Comparison of ENCODE assay signal across 11 cellular contexts in the genomic region with DNA sequence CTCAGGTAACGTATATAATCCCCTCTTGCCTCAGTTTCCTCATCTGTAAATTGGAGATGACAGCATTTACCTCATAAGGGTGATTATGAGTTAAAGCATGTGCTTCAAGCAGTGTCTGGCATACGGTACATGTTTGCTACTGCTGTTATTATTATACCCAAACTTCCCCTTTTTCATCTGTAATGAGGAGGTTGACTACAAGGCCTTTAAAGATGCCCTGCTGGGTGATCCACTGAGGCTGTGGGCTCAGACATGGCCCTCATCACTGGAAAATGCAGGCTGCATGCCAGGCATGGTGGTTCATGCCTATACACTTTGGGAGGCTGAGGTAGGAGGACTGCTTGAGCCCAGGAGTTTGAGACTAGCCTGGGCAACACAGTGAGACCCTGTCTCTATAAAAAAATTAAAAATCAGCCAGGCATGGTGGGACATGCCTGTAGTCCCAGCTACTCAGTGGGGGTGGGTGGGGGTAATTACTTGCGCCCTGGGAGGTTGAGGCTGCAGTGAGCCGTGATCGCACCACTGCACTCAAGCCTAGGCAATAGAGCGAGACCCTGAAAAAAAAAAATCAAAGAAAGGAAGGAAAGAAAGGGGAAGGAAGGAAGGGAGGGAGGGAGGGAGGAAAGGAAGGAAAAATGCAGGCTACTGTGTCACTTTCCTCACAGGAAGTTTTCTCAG. TPM values are rescaled to one million over a fixed set of nuclear protein-coding genes. Genes with fewer than 3 reads are reported as not detected.
DNase-seq lines count a peak whose midpoint lies in the region; ATAC-seq, FAIRE-seq and TF ChIP-seq lines count a peak whose summit lies in the region.
"Had no signal": no experiment of that assay in that cellular context is flagged by ENCODE, and none has a peak within 500 bp of the region (broad histone marks: within the 10 kb centered on the region; RNA-seq: fewer than 3 reads in every experiment).

No MANE protein-coding gene starts in this region.

- FAIRE-seq in RCC 7860 (lab: Jason Lieb, UNC): no peak

- no peak for TF ChIP-seq CTCF in heart left ventricle (IDR thresholded peaks at IDR 0.05)
- no peak for TF ChIP-seq CTCF in activated B cell treated with CpG ODN at 0.5 μM for 24 hours (IDR thresholded peaks at IDR 0.05)
- TF ChIP-seq CTCF in left lung (IDR thresholded peaks at IDR 0.05): no peak
- no peak for TF ChIP-seq CTCF in tibial nerve (IDR thresholded peaks at IDR 0.05)
- no peak for TF ChIP-seq CTCF in omental fat pad (IDR thresholded peaks at IDR 0.05)

- H3K27ac Mint-ChIP-seq in activated B cell treated with CpG ODN at 0.5 μM for 24 hours: peak overlapping the region; percentile 100
- H3K27ac Mint-ChIP-seq: brain had no signal

- H3K9me3 Mint-ChIP-seq in activated B cell treated with CpG ODN at 0.5 μM for 24 hours: no peaks in the 10 kb centered on the region

- peaks cover 76% of the 10 kb centered on the region for H3K4me1 Mint-ChIP-seq in activated B cell treated with CpG ODN at 0.5 μM for 24 hours

- intact Hi-C loops in heart left ventricle (cut with DNase I) (no loop called here), Right ventricle myocardium superior (cut with DNase I) (no loop called here), activated B cell treated with CpG ODN at 0.5 μM for 24 hours (cut with micrococcal nuclease) (no loop called here), left lung (cut with DNase I) (no loop called here)

- H3K36me3 Mint-ChIP-seq in activated B cell treated with CpG ODN at 0.5 μM for 24 hours (ENCODE audit: low read depth): peaks cover 55% of the 10 kb centered on the region

- 86 to 90% (median 88%) methylated on average over 6 of the region's 6 CpGs for WGBS in heart left ventricle, 4 donors
- WGBS in tibial nerve, 2 donors: 70 to 81% methylated on average over 5 to 6 of the region's 6 CpGs

- CTCF ChIA-PET in activated B cell treated with CpG ODN at 0.5 μM for 24 hours (lab: Charles Lee): interaction anchor here (1.8 kb wide), 1 partner anchor 15 kb away, joined by 6 read pairs; no protein-coding TSS in a partner anchor

- no peak for TF ChIP-seq POLR2A in heart left ventricle (IDR thresholded peaks at IDR 0.05)
- no peak for TF ChIP-seq POLR2A in tibial nerve (IDR thresholded peaks at IDR 0.05)

- no peaks in the 10 kb centered on the region for H3K27me3 ChIP-seq in heart left ventricle
- H3K27me3 ChIP-seq in left lung: peaks cover 0 to 18% of the 10 kb centered on the region in 2 donors
- no peaks in the 10 kb centered on the region for H3K27me3 ChIP-seq in tibial nerve

- DNase-seq in heart left ventricle (no peak), Right ventricle myocardium superior (no peak), activated B cell treated with CpG ODN at 0.5 μM for 24 hours (no peak), left lung (no peak), tibial nerve (ENCODE audit: low spot score in 2 of 2) (no peak), RCC 7860 (ENCODE audit: low spot score) (no peak), omental fat pad (ENCODE audit: low spot score) (no peak), epidermal melanocyte (ENCODE audit: insufficient read length, low spot score) (no peak)
- DNase-seq: activated CD4-positive, CD25-positive, alpha-beta regulatory T cell; NCI-H69 had no signal

- H3K36me3 ChIP-seq in heart left ventricle: peaks cover 0 to 70% (median 60%) of the 10 kb centered on the region in 9 donors
- peaks cover 0 to 28% of the 10 kb centered on the region in 2 donors for H3K36me3 ChIP-seq in left lung
- peaks cover 0 to 65% (median 28%) of the 10 kb centered on the region in 3 donors for H3K36me3 ChIP-seq in tibial nerve

- no peaks in the 10 kb centered on the region for H3K27me3 Mint-ChIP-seq in activated B cell treated with CpG ODN at 0.5 μM for 24 hours

- peak overlapping the region in 1 of 12 donors; percentile 86 for H3K4me3 ChIP-seq in heart left ventricle
- H3K4me3 ChIP-seq in left lung: no peak overlapping the region
- no peak overlapping the region for H3K4me3 ChIP-seq in tibial nerve

- H3K4me1 ChIP-seq in heart left ventricle (peaks cover 3 to 70% (median 39%) of the 10 kb centered on the region in 12 donors), left lung (peaks cover 18 to 91% of the 10 kb centered on the region in 2 donors), tibial nerve (peaks cover 0 to 80% (median 58%) of the 10 kb centered on the region in 4 donors)

- TF ChIP-seq EP300 in tibial nerve (IDR thresholded peaks at IDR 0.05): no peak

- POLR2A ChIA-PET in activated B cell treated with CpG ODN at 0.5 μM for 24 hours (lab: Charles Lee): interaction anchor here (0.6 to 1.7 kb wide), 5 partner anchors 25 to 358 kb away, joined by 3 to 9 read pairs (median 3); a partner anchor contains a TSS

- ATAC-seq in heart left ventricle (no peak), Right ventricle myocardium superior (ENCODE audit: poor library complexity) (no peak), activated B cell treated with CpG ODN at 0.5 μM for 24 hours (ENCODE audit: low read depth) (peak; percentile 12), left lung (no peak), omental fat pad (ENCODE audit: low FRiP score) (no peak)

- H3K4me3 Mint-ChIP-seq in activated B cell treated with CpG ODN at 0.5 μM for 24 hours: peak overlapping the region; percentile 62
- H3K4me3 Mint-ChIP-seq: brain had no signal

- H3K27ac ChIP-seq in heart left ventricle: peak overlapping the region in 7 of 12 donors; percentile 13 to 99 (median 96)
- peak overlapping the region; percentile 90 to 97 for H3K27ac ChIP-seq in left lung
- peak overlapping the region; percentile 92 to 99 (median 98) for H3K27ac ChIP-seq in tibial nerve

- H3K9me3 ChIP-seq in heart left ventricle (no peaks in the 10 kb centered on the region), left lung (no peaks in the 10 kb centered on the region), tibial nerve (no peaks in the 10 kb centered on the region)

RNA-seq across cellular contexts. Expression of a gene that starts 4.3 kb away (rescaled TPM):
- total RNA-seq in heart left ventricle (10 to 100 TPM in 7 of 9 donors, 1 to 10 TPM in 2; 3.8 to 40.7 (median 27.8) TPM), Right ventricle myocardium superior (10.4 TPM), activated B cell treated with CpG ODN at 0.5 μM for 24 hours (20.3 and 21.0 TPM in 2 replicates), left lung (10 to 100 TPM; 12.8 to 41.5 TPM), tibial nerve (100 to 1,000 TPM in 1 of 4 donors, 10 to 100 TPM in 3; 54.8 to 106 (median 80.5) TPM), omental fat pad (10 to 100 TPM; 32.8 to 61.2 (median 47.1) TPM)
- polyA plus RNA-seq in heart left ventricle: 1 to 10 TPM; 4.0 to 7.8 TPM

RNA-seq across cellular contexts. Expression of a gene that starts 58.2 kb away (rescaled TPM):
- total RNA-seq in heart left ventricle (10 to 100 TPM in 7 of 9 donors, 1 to 10 TPM in 2; 8.1 to 20.1 (median 12.9) TPM), Right ventricle myocardium superior (9.9 TPM), activated B cell treated with CpG ODN at 0.5 μM for 24 hours (35.4 and 37.4 TPM in 2 replicates), left lung (10 to 100 TPM; 19.9 to 23.4 TPM), tibial nerve (10 to 100 TPM; 27.1 to 33.5 (median 31.3) TPM), omental fat pad (10 to 100 TPM; 10.8 to 15.4 (median 14.8) TPM)
- 1 to 10 TPM; 7.7 to 8.4 TPM for polyA plus RNA-seq in heart left ventricle
